22 cellular contexts compared by ENCODE assay signal in the genomic region with DNA sequence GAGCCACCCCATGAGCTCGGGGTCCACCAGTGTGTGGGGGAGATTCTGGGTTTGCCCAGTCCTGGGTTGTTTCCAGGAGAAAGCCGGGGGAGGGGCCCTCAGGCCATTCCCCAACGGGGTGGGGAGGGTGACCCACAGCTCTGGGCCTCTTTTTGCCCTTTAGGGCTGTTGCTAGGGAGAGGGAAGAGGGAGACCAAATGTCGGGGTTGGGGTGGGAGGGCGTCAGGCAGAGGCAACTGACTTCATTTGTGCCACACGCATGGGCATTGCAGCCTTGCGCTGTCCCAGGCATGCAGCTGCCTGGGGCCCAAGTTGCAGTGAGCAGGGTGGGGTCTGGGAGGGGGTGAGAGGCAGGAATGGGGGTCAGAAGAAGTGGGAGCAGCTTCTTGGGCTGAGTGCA. TPM values are rescaled to one million over a fixed set of nuclear protein-coding genes. Genes with fewer than 3 reads are reported as not detected.
DNase-seq lines count a peak whose midpoint lies in the region; ATAC-seq, FAIRE-seq and TF ChIP-seq lines count a peak whose summit lies in the region.
"Had no signal": no experiment of that assay in that cellular context is flagged by ENCODE, and none has a peak within 500 bp of the region (broad histone marks: within the 10 kb centered on the region; RNA-seq: fewer than 3 reads in every experiment).

No MANE protein-coding gene starts in this region.

- no peak overlapping the region for H3K9ac ChIP-seq in GM12878 (ENCODE audit: control insufficient read depth, insufficient read depth, low read length)

- TF ChIP-seq CTCF in GM12878 (IDR thresholded peaks at IDR 0.05 in 2 of 3, conservative IDR thresholded peaks at IDR 0.05 in 1 of 3; ENCODE audit: control insufficient read depth in 2 of 3, extremely low read depth in 1 of 3, insufficient read depth in 1 of 3, low read depth in 3 of 3, low read length in 3 of 3) (no peak), nephron (IDR thresholded peaks at IDR 0.05; ENCODE audit: unreplicated experiment in 3 of 3) (no peak), tibial artery (IDR thresholded peaks at IDR 0.05) (no peak)

- no peaks in the 10 kb centered on the region for H3K27me3 Mint-ChIP-seq in activated CD4-positive, alpha-beta T cell treated with anti-CD3 and anti-CD28 coated beads, Interleukin-2, amount 10 ng/mL, durations not matched to agents 24 days and 14 days
- no peaks in the 10 kb centered on the region for H3K27me3 Mint-ChIP-seq in nephron (ENCODE audit: low read depth)
- H3K27me3 Mint-ChIP-seq: IgD-negative memory B cell had no signal

- H3K36me3 ChIP-seq in H7 (replicated peaks; ENCODE audit: control insufficient read depth, insufficient read depth, low read length) (peaks cover 24% of the 10 kb centered on the region), GM12878 (ENCODE audit: control insufficient read depth in 2 of 2, insufficient read depth in 2 of 2, low read length in 1 of 2) (peaks cover 33 to 35% of the 10 kb centered on the region in 2 experiments), tibial artery (peaks cover 35 to 63% (median 55%) of the 10 kb centered on the region in 3 donors)

- intact Hi-C loops in activated CD4-positive, alpha-beta T cell treated with anti-CD3 and anti-CD28 coated beads, Interleukin-2, amount 10 ng/mL, durations not matched to agents 24 days and 14 days (cut with micrococcal nuclease), result no loop called here
- intact Hi-C loops in GM12878 (cut with micrococcal nuclease; ENCODE audit: unreplicated experiment) (no loop called here), tibial artery (cut with DNase I; ENCODE audit: low total_unique reads) (no loop called here)

- H3K27ac ChIP-seq in GM12878 (ENCODE audit: control insufficient read depth, insufficient read depth) (no peak overlapping the region), tibial artery (peak overlapping the region in 1 of 2 donors; percentile 3)
- H3K27ac ChIP-seq: SJSA1 had no signal

- ATAC-seq in GM12878 (no peak), GM18868 (IDR thresholded peaks at IDR 0.05; ENCODE audit: unreplicated experiment) (no peak), GM19328 (IDR thresholded peaks at IDR 0.05; ENCODE audit: unreplicated experiment) (no peak)
- ATAC-seq: Right ventricle myocardium inferior had no signal

- 68% methylated on average over 7 of the region's 7 CpGs for WGBS in GM12878 (ENCODE audit: insufficient coverage, insufficient replicate concordance, low lambda C conversion rate, missing lambda C conversion rate)

- H2AFZ ChIP-seq in GM12878 (ENCODE audit: control insufficient read depth, low read depth, low read length), result no peak overlapping the region

- H3K4me3 Mint-ChIP-seq in activated CD4-positive, alpha-beta T cell treated with anti-CD3 and anti-CD28 coated beads, Interleukin-2, amount 10 ng/mL, durations not matched to agents 24 days and 14 days, result no peak overlapping the region
- peak overlapping the region in 1 of 3 experiments; percentile 88 for H3K4me3 Mint-ChIP-seq in nephron

- BruUV-seq in GM12878 (replicated peaks; lab: Mats Ljungman, UMichigan), result no TSS peak

- H3K4me1 Mint-ChIP-seq in activated CD4-positive, alpha-beta T cell treated with anti-CD3 and anti-CD28 coated beads, Interleukin-2, amount 10 ng/mL, durations not matched to agents 24 days and 14 days, result peaks cover 41% of the 10 kb centered on the region
- peaks cover 34% of the 10 kb centered on the region for H3K4me1 Mint-ChIP-seq in nephron

- CTCF ChIA-PET in GM12878 (lab: Yijun Ruan, JAX), result interaction anchor here (0.7 kb wide), 1 partner anchor 55 kb away, joined by 3 read pairs; no protein-coding TSS in a partner anchor

- no peak overlapping the region for H3K4me2 ChIP-seq in GM12878 (ENCODE audit: control insufficient read depth, insufficient read depth)

- no peak for FAIRE-seq in GM12878 (lab: Jason Lieb, UNC)
- FAIRE-seq: RCC 7860 had no signal

- SMC1A ChIA-PET in GM12878 (lab: Charles Lee; ENCODE audit: uncharacterized antibody, unreplicated experiment), result interaction anchor here (0.7 kb wide), 1 partner anchor 240 kb away, joined by 3 read pairs; no protein-coding TSS in a partner anchor

- no peaks in the 10 kb centered on the region for H3K9me3 Mint-ChIP-seq in activated CD4-positive, alpha-beta T cell treated with anti-CD3 and anti-CD28 coated beads, Interleukin-2, amount 10 ng/mL, durations not matched to agents 24 days and 14 days
- no peaks in the 10 kb centered on the region for H3K9me3 Mint-ChIP-seq in nephron
- H3K9me3 Mint-ChIP-seq: IgD-negative memory B cell had no signal

- H3K36me3 Mint-ChIP-seq in activated CD4-positive, alpha-beta T cell treated with anti-CD3 and anti-CD28 coated beads, Interleukin-2, amount 10 ng/mL, durations not matched to agents 24 days and 14 days (ENCODE audit: low read depth), result peaks cover 50% of the 10 kb centered on the region
- H3K36me3 Mint-ChIP-seq in nephron (ENCODE audit: low read depth), result peaks cover 29% of the 10 kb centered on the region

- RAD21 ChIA-PET in GM12878 (lab: Charles Lee; ENCODE audit: unreplicated experiment), result interaction anchor here (0.6 kb wide), 1 partner anchor 10 kb away, joined by 4 read pairs; no protein-coding TSS in a partner anchor

- POLR2A ChIA-PET in GM12878 (lab: Charles Lee), result interaction anchor here (0.6 kb wide), 1 partner anchor 83 kb away, joined by 3 read pairs; no protein-coding TSS in a partner anchor

- DNase-seq in activated CD4-positive, alpha-beta T cell treated with anti-CD3 and anti-CD28 coated beads, Interleukin-2, amount 10 ng/mL, durations not matched to agents 24 days and 14 days, result no peak
- DNase-seq in activated CD4-positive, alpha-beta T cell treated with anti-CD3 and anti-CD28 coated beads for 4 hours, result no peak
- DNase-seq in H7, result peak; percentile 55
- DNase-seq in GM12878 (ENCODE audit: low read depth, low spot score), result no peak
- no peak for DNase-seq in tibial artery
- DNase-seq: AML-193, C1 segment of cervical spinal cord, EL, GF-D8, HCEC 1CT, Karpas-422, NCI-H1694, NCI-H2081, NCI-H446, NCI-H526 had no signal

- in situ Hi-C loops in GM12878 (cut with MboI), result no loop called here

- peak overlapping the region; percentile 7 for H3K27ac Mint-ChIP-seq in activated CD4-positive, alpha-beta T cell treated with anti-CD3 and anti-CD28 coated beads, Interleukin-2, amount 10 ng/mL, durations not matched to agents 24 days and 14 days
- peak overlapping the region in 2 of 3 experiments; percentile 89 to 91 for H3K27ac Mint-ChIP-seq in nephron

- TF ChIP-seq EP300 in GM12878 (IDR thresholded peaks at IDR 0.05; ENCODE audit: borderline replicate concordance in 1 of 2, control insufficient read depth in 1 of 2, low read depth in 2 of 2, low read length in 2 of 2), result no peak

- peaks cover 2% of the 10 kb centered on the region; the same call in 1 of the 2 replicates for H4K20me1 ChIP-seq in GM12878 (ENCODE audit: control insufficient read depth, insufficient read depth)

- no peaks in the 10 kb centered on the region for H3K9me3 ChIP-seq in GM12878 (replicated peaks; ENCODE audit: control insufficient read depth, insufficient read depth, low read length)
- H3K9me3 ChIP-seq in tibial artery, result no peaks in the 10 kb centered on the region
- H3K9me3 ChIP-seq: SJSA1 had no signal

- no peak overlapping the region for H3K4me3 ChIP-seq in H7 (ENCODE audit: insufficient read depth, low read depth, low read length)
- H3K4me3 ChIP-seq in GM12878, result no peak overlapping the region
- no peak overlapping the region for H3K4me3 ChIP-seq in tibial artery
- H3K4me3 ChIP-seq: SJSA1 had no signal

- no peak for TF ChIP-seq RAD21 in GM12878 (IDR thresholded peaks at IDR 0.05; ENCODE audit: insufficient read depth, low read depth, low read length)

- peaks cover 23% of the 10 kb centered on the region for H3K79me2 ChIP-seq in GM12878 (ENCODE audit: control insufficient read depth, insufficient read depth, low read length)

- H3K27me3 ChIP-seq in H7 (ENCODE audit: control insufficient read depth, insufficient read depth, low read length), result no peaks in the 10 kb centered on the region
- no peaks in the 10 kb centered on the region for H3K27me3 ChIP-seq in GM12878 (replicated peaks in 1 of 2; ENCODE audit: control insufficient read depth in 2 of 2, insufficient read depth in 2 of 2, low read length in 1 of 2)
- no peaks in the 10 kb centered on the region for H3K27me3 ChIP-seq in tibial artery
- H3K27me3 ChIP-seq: SJSA1 had no signal

- peaks cover 26% of the 10 kb centered on the region for H3K4me1 ChIP-seq in GM12878 (ENCODE audit: control insufficient read depth, insufficient read depth, low read length)
- peaks cover 0 to 37% (median 25%) of the 10 kb centered on the region in 4 donors for H3K4me1 ChIP-seq in tibial artery

- TF ChIP-seq POLR2A in GM12878 (IDR thresholded peaks at IDR 0.05; ENCODE audit: low read depth, low read length), result peak; percentile 44; the same call in 1 of the 2 replicates

RNA-seq across cellular contexts. Expression of a gene that starts 1.9 kb away (rescaled TPM):
- total RNA-seq in activated CD4-positive, alpha-beta T cell treated with anti-CD3 and anti-CD28 coated beads, Interleukin-2, amount 10 ng/mL, durations not matched to agents 24 days and 14 days, result 38.1 and 39.4 TPM in 2 replicates
- 9.4 and 10.9 TPM in 2 replicates for total RNA-seq in H7 (2014; rRNA removed; shearing (Covaris generic))
- total RNA-seq in GM12878 (2013; cell fraction: nucleolus; rRNA removed), result 104 and 120 TPM in 2 replicates
- 22.1 and 27.2 TPM in 2 replicates for total RNA-seq in GM12878 (2014; rRNA removed)
- total RNA-seq in GM12878 (2014; rRNA removed; fragmentation: Illumina TruSeq; extraction: Trizol), result 14.2 and 16.4 TPM in 2 replicates
- total RNA-seq in GM12878 (2021), result 36.0 and 42.7 TPM in 2 replicates
- 11.5 TPM for polyA plus RNA-seq in GM12878 (2011; ENCODE audit: low read depth)
- polyA plus RNA-seq in GM12878 (2011; rRNA removed), result 11.0 and 16.2 TPM in 2 replicates
- 16.0 and 18.4 TPM in 2 replicates for polyA plus RNA-seq in GM12878 (2011; cell fraction: cytosol; rRNA removed)
- 180 and 223 TPM in 2 replicates for polyA plus RNA-seq in GM12878 (2011; cell fraction: nucleus; rRNA removed)
- polyA plus RNA-seq in GM12878 (2012), result 30.6 and 31.6 TPM in 2 replicates
- 12.7 and 16.5 TPM in 2 replicates for polyA plus RNA-seq in GM12878 (2014; fragmentation: Illumina TruSeq; extraction: Trizol)
- polyA plus RNA-seq in GM12878 (2014; fragmentation: Nextera tagmentation; extraction: Ambion mirVana), result 1 to 10 TPM; 1.2 to 3.9 TPM
- 46.7 and 48.3 TPM in 2 replicates for polyA plus RNA-seq in GM12878 (2014; rRNA removed)
- polyA plus RNA-seq in GM12878 (2016; fragmentation: Nextera tagmentation; extraction: Ambion mirVana), result 10 to 100 TPM; 17.8 to 19.7 TPM
- 14.6 and 23.4 TPM in 2 replicates for polyA minus RNA-seq in GM12878 (2011; rRNA and poly(A)+ RNA removed)
- 4.3 and 8.4 TPM in 2 replicates for polyA minus RNA-seq in GM12878 (2011; cell fraction: cytosol; rRNA and poly(A)+ RNA removed)
- 25.9 and 55.6 TPM in 2 replicates for polyA minus RNA-seq in GM12878 (2011; cell fraction: nucleus; rRNA and poly(A)+ RNA removed)

RNA-seq across cellular contexts. Expression of a gene that starts 9.0 kb away (rescaled TPM):
- 54.3 and 55.2 TPM in 2 replicates for total RNA-seq in activated CD4-positive, alpha-beta T cell treated with anti-CD3 and anti-CD28 coated beads, Interleukin-2, amount 10 ng/mL, durations not matched to agents 24 days and 14 days
- total RNA-seq in H7 (2014; rRNA removed; shearing (Covaris generic)), result 48.3 and 52.2 TPM in 2 replicates
- total RNA-seq in GM12878 (2013; cell fraction: nucleolus; rRNA removed), result 10.5 and 11.4 TPM in 2 replicates
- 30.5 and 37.3 TPM in 2 replicates for total RNA-seq in GM12878 (2014; rRNA removed)
- total RNA-seq in GM12878 (2014; rRNA removed; fragmentation: Illumina TruSeq; extraction: Trizol), result 19.8 and 22.9 TPM in 2 replicates
- total RNA-seq in GM12878 (2021), result 53.4 and 56.3 TPM in 2 replicates
- 19.1 TPM for polyA plus RNA-seq in GM12878 (2011; ENCODE audit: low read depth)
- 21.9 and 41.4 TPM in 2 replicates for polyA plus RNA-seq in GM12878 (2011; rRNA removed)
- 50.6 and 71.6 TPM in 2 replicates for polyA plus RNA-seq in GM12878 (2011; cell fraction: cytosol; rRNA removed)
- 51.2 and 65.0 TPM in 2 replicates for polyA plus RNA-seq in GM12878 (2011; cell fraction: nucleus; rRNA removed)
- polyA plus RNA-seq in GM12878 (2012), result 27.9 and 45.2 TPM in 2 replicates
- polyA plus RNA-seq in GM12878 (2014; fragmentation: Illumina TruSeq; extraction: Trizol), result 26.8 and 33.5 TPM in 2 replicates
- 1 to 10 TPM; 4.1 to 8.3 TPM for polyA plus RNA-seq in GM12878 (2014; fragmentation: Nextera tagmentation; extraction: Ambion mirVana)
- polyA plus RNA-seq in GM12878 (2014; rRNA removed), result 48.1 and 54.3 TPM in 2 replicates
- polyA plus RNA-seq in GM12878 (2016; fragmentation: Nextera tagmentation; extraction: Ambion mirVana), result 1 to 10 TPM; 2.3 to 4.4 TPM
- polyA minus RNA-seq in GM12878 (2011; rRNA and poly(A)+ RNA removed), result 47.3 and 65.9 TPM in 2 replicates
- 24.1 and 27.1 TPM in 2 replicates for polyA minus RNA-seq in GM12878 (2011; cell fraction: cytosol; rRNA and poly(A)+ RNA removed)
- polyA minus RNA-seq in GM12878 (2011; cell fraction: nucleus; rRNA and poly(A)+ RNA removed), result 10.2 and 18.4 TPM in 2 replicates

RNA-seq across cellular contexts. Expression of a gene that starts 49.2 kb away (rescaled TPM):
- 78.9 and 79.6 TPM in 2 replicates for total RNA-seq in activated CD4-positive, alpha-beta T cell treated with anti-CD3 and anti-CD28 coated beads, Interleukin-2, amount 10 ng/mL, durations not matched to agents 24 days and 14 days
- 73.6 and 85.3 TPM in 2 replicates for total RNA-seq in H7 (2014; rRNA removed; shearing (Covaris generic))
- total RNA-seq in GM12878 (2013; cell fraction: nucleolus; rRNA removed), result 20.6 and 20.9 TPM in 2 replicates
- total RNA-seq in GM12878 (2014; rRNA removed) (125 and 131 TPM in 2 replicates), GM12878 (2014; rRNA removed; fragmentation: Illumina TruSeq; extraction: Trizol) (29.0 and 35.0 TPM in 2 replicates), GM12878 (2021) (73.2 and 76.6 TPM in 2 replicates)
- 28.4 TPM for polyA plus RNA-seq in GM12878 (2011; ENCODE audit: low read depth)
- polyA plus RNA-seq in GM12878 (2011; rRNA removed) (42.9 and 62.2 TPM in 2 replicates), GM12878 (2014; fragmentation: Illumina TruSeq; extraction: Trizol) (6.1 and 16.9 TPM in 2 replicates), GM12878 (2014; fragmentation: Nextera tagmentation; extraction: Ambion mirVana) (10 to 100 TPM in 1 of 2 experiments, 1 to 10 TPM in 1; 7.0 to 16.5 TPM), GM12878 (2014; rRNA removed) (136 and 169 TPM in 2 replicates), GM12878 (2016; fragmentation: Nextera tagmentation; extraction: Ambion mirVana) (100 to 1,000 TPM; 105 to 117 TPM)
- 109 and 151 TPM in 2 replicates for polyA plus RNA-seq in GM12878 (2011; cell fraction: cytosol; rRNA removed)
- polyA plus RNA-seq in GM12878 (2011; cell fraction: nucleus; rRNA removed), result 56.1 and 56.3 TPM in 2 replicates
- polyA plus RNA-seq in GM12878 (2012), result 68.3 and 81.0 TPM in 2 replicates
- polyA minus RNA-seq in GM12878 (2011; rRNA and poly(A)+ RNA removed), result 14.1 and 18.6 TPM in 2 replicates
- polyA minus RNA-seq in GM12878 (2011; cell fraction: cytosol; rRNA and poly(A)+ RNA removed), result 7.9 and 15.9 TPM in 2 replicates
- polyA minus RNA-seq in GM12878 (2011; cell fraction: nucleus; rRNA and poly(A)+ RNA removed), result 10.0 and 12.2 TPM in 2 replicates
